16 cellular contexts compared by ENCODE assay signal in genomic region chr12:116378002-116378401, GRCh38.
A peak's percentile ranks its signal among the peaks of the same experiment; 100 is the strongest.
DNase-seq lines count a peak whose midpoint lies in the region; ATAC-seq, FAIRE-seq and TF ChIP-seq lines count a peak whose summit lies in the region.
"Had no signal": no experiment of that assay in that cellular context is flagged by ENCODE, and none has a peak within 500 bp of the region (broad histone marks: within the 10 kb centered on the region; RNA-seq: fewer than 3 reads in every experiment).

No MANE protein-coding gene starts in this region.

- H4K8ac ChIP-seq in H1 (ENCODE audit: extremely low read depth, insufficient read depth, low read length) = no peak overlapping the region
- no peak overlapping the region for H4K8ac ChIP-seq in trophoblast cell (ENCODE audit: low read depth, low read length)

- ATAC-seq in A549 = no peak

- H3K23ac ChIP-seq in H1 (ENCODE audit: insufficient read length) (no peak overlapping the region), trophoblast cell (ENCODE audit: low read length) (no peak overlapping the region)

- no peak overlapping the region for H3K27ac Mint-ChIP-seq in activated CD4-positive, alpha-beta T cell treated with anti-CD3 and anti-CD28 coated beads, Interleukin-2, amount 10 ng/mL, durations not matched to agents 7 days and 5 days
- H3K27ac Mint-ChIP-seq: H9 had no signal

- no peak for TF ChIP-seq POLR2A in A549 (IDR thresholded peaks at IDR 0.05; ENCODE audit: low read length)
- TF ChIP-seq POLR2A in H1 (IDR thresholded peaks at IDR 0.05; ENCODE audit: control extremely low read depth in 1 of 2, low read depth in 2 of 2, low read length in 2 of 2) = no peak

- peaks cover 3% of the 10 kb centered on the region for H3K27me3 Mint-ChIP-seq in activated CD4-positive, alpha-beta T cell treated with anti-CD3 and anti-CD28 coated beads, Interleukin-2, amount 10 ng/mL, durations not matched to agents 7 days and 5 days

- no peak overlapping the region for H2BK15ac ChIP-seq in H1 (ENCODE audit: low read length)

- H4K12ac ChIP-seq in trophoblast cell (ENCODE audit: low read depth, low read length) = no peak overlapping the region

- H3K4ac ChIP-seq in H1 (replicated peaks; ENCODE audit: insufficient read length, low read depth, low read length) (no peak overlapping the region), trophoblast cell (ENCODE audit: low read depth, low read length) (no peak overlapping the region)

- H3K4me1 ChIP-seq in A549 (peaks cover 85% of the 10 kb centered on the region), H1 (replicated peaks in 1 of 4; ENCODE audit: control insufficient read depth in 3 of 4, insufficient read depth in 4 of 4, low read length in 3 of 4) (peaks cover 5 to 26% (median 18%) of the 10 kb centered on the region in 4 experiments), trophoblast cell (ENCODE audit: control insufficient read depth in 1 of 2, insufficient read depth in 2 of 2, low read length in 2 of 2) (peaks cover 26 to 31% of the 10 kb centered on the region in 2 experiments)

- no peak overlapping the region for H3K4me3 ChIP-seq in A549
- no peak overlapping the region for H3K4me3 ChIP-seq in H1 (ENCODE audit: extremely low read depth in 1 of 4, insufficient read depth in 2 of 4, low read depth in 3 of 4, low read length in 4 of 4)
- peak overlapping the region; percentile 35 for H3K4me3 ChIP-seq in trophoblast cell (ENCODE audit: low read depth, low read length)
- no peak overlapping the region for H3K4me3 ChIP-seq in brain microvascular endothelial cell (ENCODE audit: low read depth, low read length)
- H3K4me3 ChIP-seq: BLaER1 had no signal

- peaks cover 22% of the 10 kb centered on the region for H3K23me2 ChIP-seq in H1 (ENCODE audit: low read depth, low read length)

- H3K4me3 Mint-ChIP-seq in activated CD4-positive, alpha-beta T cell treated with anti-CD3 and anti-CD28 coated beads, Interleukin-2, amount 10 ng/mL, durations not matched to agents 7 days and 5 days = no peak overlapping the region
- H3K4me3 Mint-ChIP-seq: CD14-positive monocyte; CD4-positive, alpha-beta memory T cell; H9 had no signal

- 94% methylated on average over 11 of the region's 11 CpGs for WGBS in A549 (ENCODE audit: missing lambda C conversion rate)
- 91% methylated on average over 11 of the region's 11 CpGs; no CpG with 5 or more reads in 1 of the 2 experiments for WGBS in H1 (ENCODE audit: extremely low coverage in 1 of 2, insufficient coverage in 1 of 2, insufficient read length in 1 of 2, insufficient replicate concordance in 2 of 2, low coverage in 1 of 2, low lambda C conversion rate in 2 of 2, missing lambda C conversion rate in 1 of 2), 2 experiments
- WGBS in trophoblast cell (ENCODE audit: extremely low coverage, insufficient coverage, insufficient read length) = no CpG with 5 or more reads among the region's 11 CpGs

- no peak overlapping the region for H3K56ac ChIP-seq in H1 (replicated peaks; ENCODE audit: insufficient read length, low read depth, low read length)

- CTCF ChIA-PET in A549 (lab: Yijun Ruan, JAX) (interaction anchor here (0.7 to 2.2 kb wide), 4 partner anchors 11 to 380 kb away, joined by 3 to 8 read pairs (median 4); no protein-coding TSS in a partner anchor), H1 (lab: Charles Lee; ENCODE audit: partially characterized antibody) (interaction anchor here (1.2 kb wide), 1 partner anchor 44 kb away, joined by 3 read pairs; no protein-coding TSS in a partner anchor)
- CTCF ChIA-PET in activated CD4-positive, alpha-beta T cell treated with anti-CD3 and anti-CD28 coated beads, Interleukin-2, amount 10 ng/mL, durations not matched to agents 7 days and 5 days (lab: Charles Lee) = no interaction called here

- H2BK20ac ChIP-seq in H1 (ENCODE audit: low read length) = peak overlapping the region; percentile 55; the same call in 1 of the 2 replicates

- no peak overlapping the region for H2BK120ac ChIP-seq in H1 (replicated peaks; ENCODE audit: low read depth, low read length)
- no peak overlapping the region for H2BK120ac ChIP-seq in trophoblast cell (ENCODE audit: insufficient read depth, low read length, poor library complexity)

- H3K4me2 ChIP-seq in A549 (peak overlapping the region; percentile 76; the same call in 2 of the 3 replicates), H1 (ENCODE audit: insufficient read depth in 1 of 2, low read depth in 2 of 2, low read length in 2 of 2) (no peak overlapping the region), trophoblast cell (ENCODE audit: low read length) (no peak overlapping the region)
- H3K4me2 ChIP-seq: BLaER1 had no signal

- no peak overlapping the region for H4K5ac ChIP-seq in H1 (ENCODE audit: insufficient read length, low read depth, low read length)

- H3K18ac ChIP-seq in H1 (ENCODE audit: extremely low read depth, low read length) (no peak overlapping the region), trophoblast cell (ENCODE audit: low read length) (no peak overlapping the region)

- POLR2A ChIA-PET in A549 (lab: Yijun Ruan, JAX) = interaction anchor here (1.3 kb wide), 1 partner anchor 9 kb away, joined by 3 read pairs; no protein-coding TSS in a partner anchor
- POLR2A ChIA-PET in H1 (lab: Charles Lee; ENCODE audit: partially characterized antibody) = interaction anchor here (1.3 kb wide), 1 partner anchor 102 kb away, joined by 3 read pairs; no protein-coding TSS in a partner anchor
- POLR2A ChIA-PET in activated CD4-positive, alpha-beta T cell treated with anti-CD3 and anti-CD28 coated beads, Interleukin-2, amount 10 ng/mL, durations not matched to agents 7 days and 5 days (lab: Charles Lee) = no interaction called here

- no peaks in the 10 kb centered on the region for H3K36me3 Mint-ChIP-seq in activated CD4-positive, alpha-beta T cell treated with anti-CD3 and anti-CD28 coated beads, Interleukin-2, amount 10 ng/mL, durations not matched to agents 7 days and 5 days (ENCODE audit: low read depth)
- H3K36me3 Mint-ChIP-seq: CD14-positive monocyte; CD4-positive, alpha-beta memory T cell had no signal

- H4K91ac ChIP-seq in H1 (replicated peaks; ENCODE audit: insufficient read length, low read length) (no peak overlapping the region), trophoblast cell (ENCODE audit: low read depth, low read length) (no peak overlapping the region)

- FAIRE-seq in A549 (lab: Jason Lieb, UNC) (no peak), H1 (lab: Jason Lieb, UNC) (no peak)

- H3K27ac ChIP-seq in A549 (peak overlapping the region; percentile 99), H1 (ENCODE audit: low read depth, low read length) (no peak overlapping the region), trophoblast cell (ENCODE audit: low read depth, low read length) (no peak overlapping the region), brain microvascular endothelial cell (no peak overlapping the region)
- H3K27ac ChIP-seq: 22Rv1, BLaER1 had no signal

- H2BK12ac ChIP-seq in H1 (ENCODE audit: low read depth, low read length) (no peak overlapping the region), trophoblast cell (ENCODE audit: low read length) (peak overlapping the region; percentile 3)

- no peak for TF ChIP-seq RAD21 in A549 (conservative IDR thresholded peaks at IDR 0.05 in 1 of 2, IDR thresholded peaks at IDR 0.05 in 1 of 2)
- no peak for TF ChIP-seq RAD21 in H1 (IDR thresholded peaks at IDR 0.05 in 1 of 2, conservative IDR thresholded peaks at IDR 0.05 in 1 of 2; ENCODE audit: low read depth in 2 of 2, low read length in 2 of 2)

- H3K27me3 ChIP-seq in H1 (replicated peaks in 1 of 4; ENCODE audit: control insufficient read depth in 3 of 4, extremely low read depth in 1 of 4, insufficient read depth in 3 of 4, low read length in 3 of 4) (peaks cover 0 to 4% (median 0%) of the 10 kb centered on the region in 4 experiments; a peak in 3 of 7 replicates), trophoblast cell (ENCODE audit: insufficient read depth, low read length) (no peaks in the 10 kb centered on the region), brain microvascular endothelial cell (replicated peaks) (no peaks in the 10 kb centered on the region)
- H3K27me3 ChIP-seq: BLaER1 had no signal

- peaks cover 10% of the 10 kb centered on the region for H3K9me3 Mint-ChIP-seq in activated CD4-positive, alpha-beta T cell treated with anti-CD3 and anti-CD28 coated beads, Interleukin-2, amount 10 ng/mL, durations not matched to agents 7 days and 5 days

- no peak overlapping the region for H2AFZ ChIP-seq in H1 (ENCODE audit: low read length)
- no peak overlapping the region for H2AFZ ChIP-seq in trophoblast cell (ENCODE audit: insufficient read depth, low read length, poor library complexity)

- no peaks in the 10 kb centered on the region for H3K9me3 ChIP-seq in A549
- peaks cover 0 to 7% of the 10 kb centered on the region in 2 experiments; a peak in 1 of 4 replicates for H3K9me3 ChIP-seq in H1 (ENCODE audit: insufficient read depth in 2 of 2, low read depth in 1 of 2, low read length in 1 of 2)
- H3K9me3 ChIP-seq in trophoblast cell (ENCODE audit: insufficient read depth, low read depth, low read length) = peaks cover 10% of the 10 kb centered on the region
- H3K9me3 ChIP-seq: BLaER1 had no signal

- TF ChIP-seq EP300 in A549 (IDR thresholded peaks at IDR 0.05) = no peak
- no peak for TF ChIP-seq EP300 in H1 (IDR thresholded peaks at IDR 0.05; ENCODE audit: borderline replicate concordance in 1 of 2, low read depth in 2 of 2, low read length in 2 of 2)

- H3K14ac ChIP-seq in H1 (ENCODE audit: insufficient read length) (no peak overlapping the region), trophoblast cell (ENCODE audit: low read length) (no peak overlapping the region)

- in situ Hi-C loops in brain microvascular endothelial cell (cut with HindIII; ENCODE audit: low pct_ligation_motif_present, low sequenced_read_pairs) = no loop called here

- H2BK5ac ChIP-seq in H1 (ENCODE audit: low read depth, low read length) (no peak overlapping the region), trophoblast cell (ENCODE audit: low read depth, low read length, poor library complexity) (no peak overlapping the region)

- H3K9ac ChIP-seq in H1 (replicated peaks in 1 of 4; ENCODE audit: extremely low read depth in 1 of 4, low read depth in 3 of 4, low read length in 3 of 4) = no peak overlapping the region
- no peak overlapping the region for H3K9ac ChIP-seq in trophoblast cell (ENCODE audit: low read length)
- H3K9ac ChIP-seq: BLaER1 had no signal

- H3K79me1 ChIP-seq in H1 (ENCODE audit: low read depth, low read length) (peaks cover 3% of the 10 kb centered on the region; the same call in 1 of the 2 replicates), trophoblast cell (ENCODE audit: low read length) (peaks cover 19% of the 10 kb centered on the region)

- H3K79me2 ChIP-seq in H1 (ENCODE audit: control insufficient read depth in 1 of 2, insufficient read depth in 2 of 2, low read length in 2 of 2) = peaks cover 0 to 7% of the 10 kb centered on the region in 2 experiments; a peak in 2 of 4 replicates
- no peaks in the 10 kb centered on the region for H3K79me2 ChIP-seq in trophoblast cell (ENCODE audit: control insufficient read depth, insufficient read depth, low read length, poor library complexity)

- H2AK5ac ChIP-seq in H1 (ENCODE audit: low read depth, low read length) (no peak overlapping the region), trophoblast cell (ENCODE audit: low read length) (no peak overlapping the region)

- no peaks in the 10 kb centered on the region for H3K4me1 Mint-ChIP-seq in activated CD4-positive, alpha-beta T cell treated with anti-CD3 and anti-CD28 coated beads, Interleukin-2, amount 10 ng/mL, durations not matched to agents 7 days and 5 days

- no peak for TF ChIP-seq CTCF in A549 (IDR thresholded peaks at IDR 0.05)
- no peak for TF ChIP-seq CTCF in H1 (IDR thresholded peaks at IDR 0.05; ENCODE audit: control extremely low read depth in 1 of 3, insufficient read depth in 1 of 3, low read depth in 1 of 3, low read length in 3 of 3)
- TF ChIP-seq CTCF in brain microvascular endothelial cell (IDR thresholded peaks at IDR 0.05; ENCODE audit: low read depth, low read length, missing control alignments) = no peak

- no peak for DNase-seq in A549 (ENCODE audit: low read depth in 1 of 2, low spot score in 1 of 2)
- peak; percentile 53 for DNase-seq in NCI-H69 (lab: John Stamatoyannopoulos, UW)
- no peak for DNase-seq in H1 (ENCODE audit: low read depth in 1 of 2, low spot score in 2 of 2)
- no peak for DNase-seq in trophoblast cell
- no peak for DNase-seq in COLO668 (lab: John Stamatoyannopoulos, UW; ENCODE audit: unreplicated experiment)
- no peak for DNase-seq in brain microvascular endothelial cell
- no peak for DNase-seq in activated CD4-positive, alpha-beta T cell treated with anti-CD3 and anti-CD28 coated beads, Interleukin-2, amount 10 ng/mL, durations not matched to agents 7 days and 5 days
- DNase-seq: Calu3; CD4-positive, alpha-beta memory T cell; DMS79 treated with DMSO at 0.1 percent for 48 hours; GF-D8; GOT3; H9 had no signal

- H4K20me1 ChIP-seq in H1 (replicated peaks in 1 of 2; ENCODE audit: control insufficient read depth in 1 of 2, insufficient read depth in 2 of 2, low read length in 2 of 2) = peaks cover 0 to 12% of the 10 kb centered on the region in 2 experiments
- H4K20me1 ChIP-seq: BLaER1 had no signal

- peaks cover 0 to 5% (median 0%) of the 10 kb centered on the region in 4 experiments; a peak in 1 of 8 replicates for H3K36me3 ChIP-seq in H1 (ENCODE audit: control insufficient read depth in 2 of 4, insufficient read depth in 4 of 4, low read length in 3 of 4)
- no peaks in the 10 kb centered on the region for H3K36me3 ChIP-seq in trophoblast cell (ENCODE audit: control insufficient read depth in 1 of 2, insufficient read depth in 2 of 2, low read length in 2 of 2)
- no peaks in the 10 kb centered on the region for H3K36me3 ChIP-seq in brain microvascular endothelial cell (replicated peaks)
- H3K36me3 ChIP-seq: BLaER1 had no signal

Comparison
In these comparisons a context has a peak if more than half of its experiments do, and no peak if none do; other contexts are left out.
1. H3K27ac ChIP-seq: peak in A549 (2 of 2); none in H1 (single experiment), trophoblast cell (single experiment) and brain microvascular endothelial cell (single experiment).